In genomic region chr17:58324409-58325288, GRCh38 we compare ENCODE assay signal across 1 cellular context.
A peak's percentile ranks its signal among the peaks of the same experiment; 100 is the strongest.
TF ChIP-seq lines count a peak whose summit lies in the region.

No MANE protein-coding gene starts in this region.

TF ChIP-seq in GM12878, 131 proteins besides CTCF, POLR2A, EP300 and RAD21:
- no peak for TF ChIP-seq CEBPZ (IDR thresholded peaks at IDR 0.05; ENCODE audit: low read depth, low read length)
- no peak for TF ChIP-seq NR2C1 (IDR thresholded peaks at IDR 0.05)
- TF ChIP-seq ATF7 (IDR thresholded peaks at IDR 0.05; ENCODE audit: low read depth) = peak; percentile 29; the same call in 1 of the 2 replicates
- peak; percentile 76 for TF ChIP-seq KLF5 (IDR thresholded peaks at IDR 0.05; ENCODE audit: partially characterized antibody)
- peak; percentile 40; the same call in 1 of the 2 replicates for TF ChIP-seq NR2F1 (conservative IDR thresholded peaks at IDR 0.05)
- peak; percentile 45; the same call in 1 of the 2 replicates for TF ChIP-seq IKZF1 (conservative IDR thresholded peaks at IDR 0.05)
- TF ChIP-seq MYB (IDR thresholded peaks at IDR 0.05; ENCODE audit: borderline replicate concordance, low read depth, low read length) = no peak
- TF ChIP-seq ZNF687 (IDR thresholded peaks at IDR 0.05) = 0 out of 2 replicates have a peak, but pooled peaks have one; percentile 27
- peak; percentile 22; the same call in 1 of the 2 replicates for TF ChIP-seq BACH1 (IDR thresholded peaks at IDR 0.05; ENCODE audit: borderline replicate concordance)
- peak; percentile 11; the same call in 1 of the 3 replicates for TF ChIP-seq POU2F2 (IDR thresholded peaks at IDR 0.05; ENCODE audit: borderline replicate concordance, low read depth, low read length)
- peak; percentile 62; the same call in 1 of the 2 replicates for TF ChIP-seq JUND (IDR thresholded peaks at IDR 0.05; ENCODE audit: low read depth, low read length)
- 0 out of 2 replicates have a peak, but pooled peaks have one; percentile 33 for TF ChIP-seq ZBED1 (IDR thresholded peaks at IDR 0.05; ENCODE audit: borderline replicate concordance)
- 0 out of 2 replicates have a peak, but pooled peaks have one; percentile 50 for TF ChIP-seq BCLAF1 (IDR thresholded peaks at IDR 0.05)
- peak; percentile 89; the same call in 1 of the 2 replicates for TF ChIP-seq CHD1 (IDR thresholded peaks at IDR 0.05; ENCODE audit: low read depth, low read length)
- no peak for TF ChIP-seq ZBTB11 (CRISPR knock-in tag; IDR thresholded peaks at IDR 0.05)
- no peak for TF ChIP-seq ZNF207 (IDR thresholded peaks at IDR 0.05; ENCODE audit: borderline replicate concordance)
- 0 out of 2 replicates have a peak, but pooled peaks have one; percentile 53 for TF ChIP-seq NKRF (conservative IDR thresholded peaks at IDR 0.05)
- TF ChIP-seq LARP7 (IDR thresholded peaks at IDR 0.05) = 0 out of 2 replicates have a peak, but pooled peaks have one; percentile 25
- peak; percentile 24 to 71; a peak in 2 of 4 replicates for TF ChIP-seq BHLHE40 (IDR thresholded peaks at IDR 0.05; ENCODE audit: borderline replicate concordance in 1 of 2, low read depth in 2 of 2, low read length in 1 of 2)
- peak; percentile 74 for TF ChIP-seq FOXK2 (IDR thresholded peaks at IDR 0.05)
- no peak for TF ChIP-seq CHD4 (IDR thresholded peaks at IDR 0.05)
- TF ChIP-seq POLR2AphosphoS5 (IDR thresholded peaks at IDR 0.05; ENCODE audit: low read length) = peak; percentile 74
- TF ChIP-seq KAT2A (conservative IDR thresholded peaks at IDR 0.05; ENCODE audit: control insufficient read depth, low read depth, low read length) = no peak
- 0 out of 2 replicates have a peak, but pooled peaks have one; percentile 20 for TF ChIP-seq SMARCA5 (IDR thresholded peaks at IDR 0.05)
- TF ChIP-seq GATAD2B (conservative IDR thresholded peaks at IDR 0.05; ENCODE audit: low read depth) = peak; percentile 76; the same call in 1 of the 2 replicates
- TF ChIP-seq SIX5 (IDR thresholded peaks at IDR 0.05; ENCODE audit: low read depth, low read length, severe bottlenecking) = no peak
- TF ChIP-seq MEF2A (IDR thresholded peaks at IDR 0.05; ENCODE audit: insufficient read depth, low read depth, low read length) = no peak
